In the genomic region with DNA sequence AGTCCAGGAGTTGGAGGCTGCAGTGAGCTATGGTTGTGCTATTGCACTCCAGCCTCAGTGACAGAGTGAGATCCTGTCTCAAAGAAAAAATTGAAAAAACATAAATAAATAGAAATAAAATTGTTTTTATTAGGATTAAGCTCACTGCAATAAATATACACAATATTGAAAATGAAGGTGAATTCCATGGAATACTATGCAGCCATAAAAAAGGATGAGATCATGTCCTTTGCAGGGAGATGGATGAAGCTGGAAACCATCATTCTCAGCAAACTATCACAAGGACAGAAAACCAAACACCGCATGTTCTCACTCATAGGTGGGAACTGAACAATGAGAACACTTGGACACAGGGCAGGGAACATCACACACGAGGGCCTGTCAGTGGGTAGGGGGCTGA, we compare ENCODE assay signal across 5 cellular contexts.
DNase-seq lines count a peak whose midpoint lies in the region; ATAC-seq, FAIRE-seq and TF ChIP-seq lines count a peak whose summit lies in the region.
"Not testable (repeated sequence)": the region's sequence is repeated elsewhere in the genome, so short reads cannot be mapped to it uniquely, and the experiment has no call there.

No MANE protein-coding gene starts in this region.

- not testable (repeated sequence) for TF ChIP-seq EP300 in A549 (IDR thresholded peaks at IDR 0.05); K562 (IDR thresholded peaks at IDR 0.05; ENCODE audit: low read length)

- not testable (repeated sequence) for TF ChIP-seq POLR2A in A549 (IDR thresholded peaks at IDR 0.05; ENCODE audit: low read length); K562 (conservative IDR thresholded peaks at IDR 0.05)

- not testable (repeated sequence) for TF ChIP-seq CTCF in A549 (IDR thresholded peaks at IDR 0.05); HEK293 (tag by site-specific recombination; IDR thresholded peaks at IDR 0.05); K562 (IDR thresholded peaks at IDR 0.05 in 2 of 3, conservative IDR thresholded peaks at IDR 0.05 in 1 of 3; ENCODE audit: insufficient read depth in 2 of 3, low read depth in 1 of 3, low read length in 3 of 3); foreskin keratinocyte (conservative IDR thresholded peaks at IDR 0.05)

- H4K20me1 ChIP-seq in K562 (replicated peaks; ENCODE audit: control insufficient read depth, insufficient read depth, low read length): not testable (repeated sequence)

- H3K27me3 ChIP-seq in K562 (ENCODE audit: control insufficient read depth in 2 of 2, insufficient read depth in 2 of 2, low read length in 2 of 2); foreskin keratinocyte: not testable (repeated sequence)

- intact Hi-C loops in K562 (cut with micrococcal nuclease): not testable (repeated sequence)

- not testable (repeated sequence) for FAIRE-seq in A549 (lab: Jason Lieb, UNC); K562 (lab: Jason Lieb, UNC)

- BruUV-seq in K562 (replicated peaks; lab: Mats Ljungman, UMichigan): not testable (repeated sequence)

- WGBS in A549 (ENCODE audit: missing lambda C conversion rate): 93% methylated on average over 2 of the region's 2 CpGs
- 0% methylated on average over 2 of the region's 2 CpGs for WGBS in K562 (ENCODE audit: insufficient coverage, low coverage, missing lambda C conversion rate)

- H2AFZ ChIP-seq in K562 (ENCODE audit: low read depth, low read length): not testable (repeated sequence)

- DNase-seq in A549 (ENCODE audit: low read depth in 1 of 2, low spot score in 1 of 2); K562 (ENCODE audit: extremely low read depth in 1 of 4, low spot score in 3 of 4); epithelial cell of prostate (ENCODE audit: low read depth, low spot score); foreskin keratinocyte: not testable (repeated sequence)

- CTCF ChIA-PET in A549 (lab: Yijun Ruan, JAX); HEK293 (lab: Yijun Ruan, JAX); K562 (lab: Yijun Ruan, JAX; ENCODE audit: low intra/inter-chr PET ratio): not testable (repeated sequence)

- not testable (repeated sequence) for H3K79me2 ChIP-seq in K562 (ENCODE audit: control insufficient read depth, insufficient read depth, low read length)

- H3K9me1 ChIP-seq in K562 (ENCODE audit: control insufficient read depth, insufficient read depth, low read length): not testable (repeated sequence)

- in situ Hi-C loops in K562 (cut with MboI): not testable (repeated sequence)

- H3K27ac ChIP-seq in A549 (peak overlapping the region; percentile 79 to 82), epithelial cell of prostate (peak overlapping the region; percentile 45), foreskin keratinocyte (peak overlapping the region; percentile 36)
- H3K27ac ChIP-seq in HEK293 (ENCODE audit: extremely low read depth, low read depth, low read length); K562 (ENCODE audit: extremely low read depth, low read depth, low read length): not testable (repeated sequence)

- POLR2A ChIA-PET in A549 (lab: Yijun Ruan, JAX); HEK293 (lab: Yijun Ruan, JAX); K562 (lab: Yijun Ruan, JAX): not testable (repeated sequence)

- not testable (repeated sequence) for H3K4me2 ChIP-seq in A549; K562 (ENCODE audit: insufficient read depth, low read length)

- not testable (repeated sequence) for H3K9me3 ChIP-seq in A549; HEK293 (ENCODE audit: control insufficient read depth, insufficient read depth, low read depth, low read length); K562 (replicated peaks; ENCODE audit: control insufficient read depth, insufficient read depth, low read depth, low read length)

- H3K4me3 ChIP-seq in A549; HEK293 (ENCODE audit: low read depth, low read length); K562: not testable (repeated sequence)

- not testable (repeated sequence) for H3K9ac ChIP-seq in K562 (ENCODE audit: insufficient read depth in 1 of 2, low read depth in 2 of 2, low read length in 2 of 2)

- not testable (repeated sequence) for H3K36me3 ChIP-seq in HEK293 (ENCODE audit: control insufficient read depth in 2 of 2, insufficient read depth in 1 of 2, low read length in 2 of 2); K562 (ENCODE audit: control insufficient read depth, insufficient read depth, low read length)

- H3K4me1 ChIP-seq in A549: peaks cover 83% of the 10 kb centered on the region
- H3K4me1 ChIP-seq in HEK293 (ENCODE audit: control insufficient read depth, insufficient read depth, low read length); K562 (replicated peaks in 1 of 2; ENCODE audit: control insufficient read depth in 2 of 2, insufficient read depth in 2 of 2, low read length in 2 of 2): not testable (repeated sequence)
- H3K4me1 ChIP-seq in foreskin keratinocyte: peaks cover 22% of the 10 kb centered on the region

- not testable (repeated sequence) for ATAC-seq in A549, K562, foreskin keratinocyte

- not testable (repeated sequence) for TF ChIP-seq RAD21 in A549 (conservative IDR thresholded peaks at IDR 0.05 in 1 of 2, IDR thresholded peaks at IDR 0.05 in 1 of 2); K562 (CRISPR knock-in tag; conservative IDR thresholded peaks at IDR 0.05 in 1 of 2, IDR thresholded peaks at IDR 0.05 in 1 of 2)

TF ChIP-seq in A549, 52 proteins besides CTCF, POLR2A, EP300 and RAD21:
- TF ChIP-seq CHD4 (IDR thresholded peaks at IDR 0.05; ENCODE audit: borderline replicate concordance): peak; percentile 65; the same call in 1 of the 2 replicates
- TF ChIP-seq KDM1A (IDR thresholded peaks at IDR 0.05; ENCODE audit: low read depth): peak; percentile 66

TF ChIP-seq in HEK293, 187 proteins besides CTCF, POLR2A, EP300 and RAD21:
- TF ChIP-seq ZNF146 (tag by site-specific recombination; IDR thresholded peaks at IDR 0.05): peak; percentile 60

TF ChIP-seq in K562, 482 proteins besides CTCF, POLR2A, EP300 and RAD21:
- TF ChIP-seq ZNF146 (CRISPR knock-in tag; IDR thresholded peaks at IDR 0.05; ENCODE audit: unreplicated experiment): peak; percentile 66
